Comparison of ENCODE assay signal across 14 cellular contexts in the genomic region with DNA sequence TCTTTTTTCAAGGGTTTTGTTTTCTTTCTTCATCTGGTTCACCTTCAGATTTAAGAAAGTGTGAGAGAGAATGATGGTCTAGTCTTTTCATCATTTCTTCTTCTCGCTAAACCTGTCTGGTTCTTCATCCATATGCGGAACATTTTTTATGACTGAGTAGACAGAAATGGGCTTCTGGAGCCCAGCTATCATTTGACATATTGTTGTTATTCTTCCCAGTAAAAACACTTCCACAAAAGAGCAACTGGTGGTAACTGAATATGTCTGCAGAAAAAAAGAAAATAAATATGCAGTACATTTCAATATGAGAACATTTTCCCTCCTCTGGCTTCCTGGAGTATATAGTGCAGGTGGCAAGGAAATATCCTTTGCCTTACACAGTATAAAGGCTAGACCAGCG.
DNase-seq lines count a peak whose midpoint lies in the region; ATAC-seq and TF ChIP-seq lines count a peak whose summit lies in the region.
"Had no signal": no experiment of that assay in that cellular context is flagged by ENCODE, and none has a peak within 500 bp of the region (broad histone marks: within the 10 kb centered on the region; RNA-seq: fewer than 3 reads in every experiment).

No MANE protein-coding gene starts in this region.

- no peaks in the 10 kb centered on the region for H3K4me1 Mint-ChIP-seq in stimulated activated effector memory CD8-positive, alpha-beta T cell treated with anti-CD3 and anti-CD28 coated beads, Interleukin-12 subunit alpha, Interleukin-12 subunit beta, amount 100 ng/mL, for 72 hours

- DNase-seq in LHCN-M2 (ENCODE audit: low read depth) (peak; percentile 60), colonic mucosa (no peak), mesendoderm (no peak), suprapubic skin (ENCODE audit: low spot score in 2 of 2) (no peak), activated gamma-delta T cell treated with Interleukin-2 at 50 U/mL for 16 hours (no peak)
- DNase-seq in stimulated activated effector memory CD8-positive, alpha-beta T cell treated with anti-CD3 and anti-CD28 coated beads, Interleukin-12 subunit alpha, Interleukin-12 subunit beta, amount 100 ng/mL, for 72 hours (ENCODE audit: low spot score in 2 of 2): no peak
- DNase-seq: DMS79, NCI-H1105, small intestine had no signal

- no peak overlapping the region for H4K5ac ChIP-seq in mesendoderm (ENCODE audit: low read length)

- no peak overlapping the region for H2AK5ac ChIP-seq in mesendoderm (ENCODE audit: low read length)

- H3K9ac ChIP-seq in colonic mucosa (ENCODE audit: low read depth in 2 of 2, low read length in 2 of 2) (no peak overlapping the region), mesendoderm (ENCODE audit: low read length) (no peak overlapping the region)
- H3K9ac ChIP-seq: neural progenitor cell had no signal

- TF ChIP-seq EP300 in suprapubic skin (IDR thresholded peaks at IDR 0.05): no peak

- H3K27ac Mint-ChIP-seq in stimulated activated effector memory CD8-positive, alpha-beta T cell treated with anti-CD3 and anti-CD28 coated beads, Interleukin-12 subunit alpha, Interleukin-12 subunit beta, amount 100 ng/mL, for 72 hours: no peak overlapping the region

- no peak overlapping the region for H3K56ac ChIP-seq in mesendoderm (ENCODE audit: low read length)

- peak overlapping the region; percentile 86 for H2BK15ac ChIP-seq in mesendoderm (replicated peaks; ENCODE audit: low read depth)

- H3K27ac ChIP-seq in colonic mucosa (peak overlapping the region; percentile 51), mesendoderm (ENCODE audit: low read depth, low read length) (no peak overlapping the region), suprapubic skin (no peak overlapping the region)
- H3K27ac ChIP-seq: C4-2B, neural progenitor cell had no signal

- no CpG with 5 or more reads among the region's 3 CpGs for WGBS in mesendoderm (ENCODE audit: extremely low coverage, insufficient coverage, low lambda C conversion rate)
- WGBS in suprapubic skin: 77% methylated on average over 3 of the region's 3 CpGs

- no peak overlapping the region for H2BK5ac ChIP-seq in mesendoderm (ENCODE audit: low read length)

- H3K4me3 Mint-ChIP-seq in stimulated activated effector memory CD8-positive, alpha-beta T cell treated with anti-CD3 and anti-CD28 coated beads, Interleukin-12 subunit alpha, Interleukin-12 subunit beta, amount 100 ng/mL, for 72 hours: no peak overlapping the region
- H3K4me3 Mint-ChIP-seq: neural progenitor cell had no signal

- H3K4me3 ChIP-seq in colonic mucosa: no peak overlapping the region
- no peak overlapping the region for H3K4me3 ChIP-seq in mesendoderm (ENCODE audit: low read length)
- H3K4me3 ChIP-seq in suprapubic skin: peak overlapping the region; percentile 24
- H3K4me3 ChIP-seq: HAP-1, neural progenitor cell had no signal

- no peak overlapping the region for H4K8ac ChIP-seq in mesendoderm (ENCODE audit: low read depth, low read length)

- no peaks in the 10 kb centered on the region for H3K36me3 Mint-ChIP-seq in stimulated activated effector memory CD8-positive, alpha-beta T cell treated with anti-CD3 and anti-CD28 coated beads, Interleukin-12 subunit alpha, Interleukin-12 subunit beta, amount 100 ng/mL, for 72 hours
- H3K36me3 Mint-ChIP-seq: neural progenitor cell had no signal

- no peak overlapping the region for H2BK120ac ChIP-seq in mesendoderm (ENCODE audit: low read depth, low read length)

- H3K23ac ChIP-seq in mesendoderm (ENCODE audit: low read length): no peak overlapping the region

- H3K27me3 ChIP-seq in colonic mucosa (no peaks in the 10 kb centered on the region), mesendoderm (ENCODE audit: insufficient read depth, low read length, poor library complexity) (no peaks in the 10 kb centered on the region), suprapubic skin (no peaks in the 10 kb centered on the region)
- H3K27me3 ChIP-seq: neural progenitor cell had no signal

- no peak for TF ChIP-seq POLR2A in suprapubic skin (IDR thresholded peaks at IDR 0.05)

- H3K79me1 ChIP-seq in mesendoderm (ENCODE audit: low read length): no peaks in the 10 kb centered on the region

- H3K4me1 ChIP-seq in colonic mucosa (no peaks in the 10 kb centered on the region), mesendoderm (ENCODE audit: control insufficient read depth, low read depth, low read length) (no peaks in the 10 kb centered on the region), suprapubic skin (peaks cover 24% of the 10 kb centered on the region)
- H3K4me1 ChIP-seq: HAP-1, neural progenitor cell had no signal

- TF ChIP-seq CTCF in colonic mucosa (IDR thresholded peaks at IDR 0.05) (no peak), suprapubic skin (IDR thresholded peaks at IDR 0.05) (no peak)

- intact Hi-C loops in colonic mucosa (cut with DNase I): no loop called here

- H3K79me2 ChIP-seq in mesendoderm (ENCODE audit: control insufficient read depth, insufficient read depth, low read length): no peaks in the 10 kb centered on the region

- H3K9me3 ChIP-seq in colonic mucosa (no peaks in the 10 kb centered on the region), suprapubic skin (no peaks in the 10 kb centered on the region)
- H3K9me3 ChIP-seq: HAP-1 had no signal

- ATAC-seq in HG03571 (IDR thresholded peaks at IDR 0.05; ENCODE audit: unreplicated experiment) (no peak), GM21717 (IDR thresholded peaks at IDR 0.05; ENCODE audit: unreplicated experiment) (no peak)
- no peak for ATAC-seq in stimulated activated effector memory CD8-positive, alpha-beta T cell treated with anti-CD3 and anti-CD28 coated beads, Interleukin-12 subunit alpha, Interleukin-12 subunit beta, amount 100 ng/mL, for 72 hours

- no peaks in the 10 kb centered on the region for H3K9me3 Mint-ChIP-seq in stimulated activated effector memory CD8-positive, alpha-beta T cell treated with anti-CD3 and anti-CD28 coated beads, Interleukin-12 subunit alpha, Interleukin-12 subunit beta, amount 100 ng/mL, for 72 hours

- H3K36me3 ChIP-seq in colonic mucosa (no peaks in the 10 kb centered on the region), mesendoderm (ENCODE audit: control insufficient read depth, insufficient read depth, low read length) (no peaks in the 10 kb centered on the region), suprapubic skin (no peaks in the 10 kb centered on the region)
- H3K36me3 ChIP-seq: HAP-1, neural progenitor cell had no signal

- no peak overlapping the region for H3K4me2 ChIP-seq in mesendoderm (ENCODE audit: low read length)
- H3K4me2 ChIP-seq: neural progenitor cell had no signal

- H3K4ac ChIP-seq in mesendoderm (ENCODE audit: low read depth, low read length): no peak overlapping the region

- no peak overlapping the region for H3K18ac ChIP-seq in mesendoderm (ENCODE audit: low read length)
